ENCODE assay signal across 12 cellular contexts in the genomic region with DNA sequence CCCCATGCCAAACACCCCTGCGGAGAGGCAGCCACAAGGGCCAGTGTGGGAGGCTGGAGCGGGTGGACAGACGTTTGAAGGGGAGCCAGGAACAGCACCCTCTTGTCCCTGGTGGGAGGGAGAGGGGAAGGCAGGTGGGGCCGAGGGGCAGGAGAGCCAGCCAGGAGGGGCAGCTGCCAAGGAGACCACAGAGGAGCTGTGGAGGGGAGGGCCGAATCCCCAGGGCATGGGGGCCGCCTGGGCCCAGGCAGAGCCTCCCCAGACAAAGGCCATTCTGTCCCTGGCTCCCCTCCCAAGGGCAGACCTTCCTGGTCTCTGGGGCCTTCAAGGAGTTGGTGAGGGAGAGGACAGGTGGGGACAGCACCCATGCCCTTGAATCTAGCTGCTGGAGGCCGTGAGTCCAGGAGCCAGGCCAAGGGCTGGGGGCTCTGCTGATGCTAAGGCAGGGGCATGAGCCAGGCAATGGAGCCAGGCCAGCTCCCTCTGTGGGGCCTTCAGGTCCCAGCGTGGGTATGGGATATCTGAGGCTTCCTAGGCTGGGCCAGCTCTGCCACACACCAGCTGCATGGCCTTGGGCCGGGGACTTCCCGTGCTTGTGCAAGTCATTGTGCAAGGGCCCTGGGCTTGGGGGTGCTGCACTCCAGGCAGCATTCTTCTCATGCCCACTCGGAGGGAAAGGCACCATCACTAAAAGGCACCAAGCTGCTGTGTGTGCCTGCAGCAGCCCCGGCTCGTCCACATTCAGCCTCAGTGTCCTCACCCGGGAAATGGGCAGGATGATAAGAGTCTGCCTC. TPM values are rescaled to one million over a fixed set of nuclear protein-coding genes. Genes with fewer than 3 reads are reported as not detected.
DNase-seq lines count a peak whose midpoint lies in the region; ATAC-seq, FAIRE-seq and TF ChIP-seq lines count a peak whose summit lies in the region.
"Had no signal": no experiment of that assay in that cellular context is flagged by ENCODE, and none has a peak within 500 bp of the region (broad histone marks: within the 10 kb centered on the region; RNA-seq: fewer than 3 reads in every experiment).

No MANE protein-coding gene starts in this region.

- TF ChIP-seq CTCF in K562 (IDR thresholded peaks at IDR 0.05 in 2 of 3, conservative IDR thresholded peaks at IDR 0.05 in 1 of 3; ENCODE audit: insufficient read depth in 2 of 3, low read depth in 1 of 3, low read length in 3 of 3) (no peak), thyroid gland (IDR thresholded peaks at IDR 0.05) (no peak), BE2C (IDR thresholded peaks at IDR 0.05; ENCODE audit: low read depth, low read length) (no peak)

- no peak overlapping the region for H3K4me2 ChIP-seq in K562 (ENCODE audit: insufficient read depth, low read length)

- in situ Hi-C loops in K562 (cut with MboI), result no loop called here

- no peaks in the 10 kb centered on the region for H3K27me3 ChIP-seq in K562 (ENCODE audit: control insufficient read depth in 2 of 2, insufficient read depth in 2 of 2, low read length in 2 of 2)
- no peaks in the 10 kb centered on the region for H3K27me3 ChIP-seq in thyroid gland
- H3K27me3 ChIP-seq in BE2C, result no peaks in the 10 kb centered on the region

- no peak overlapping the region for H3K9ac ChIP-seq in K562 (ENCODE audit: insufficient read depth in 1 of 2, low read depth in 2 of 2, low read length in 2 of 2)

- CTCF ChIA-PET in K562 (lab: Yijun Ruan, JAX; ENCODE audit: low intra/inter-chr PET ratio), result no interaction called here

- ATAC-seq in left cardiac atrium (peak; percentile 21 to 85), Right ventricle myocardium inferior (no peak), K562 (no peak), GM18870 (IDR thresholded peaks at IDR 0.05; ENCODE audit: unreplicated experiment) (no peak)
- ATAC-seq: activated CD8-positive, alpha-beta memory T cell treated with anti-CD3 and anti-CD28 coated beads, Interleukin-2, amount 10 ng/mL, durations not matched to agents 7 days and 5 days had no signal

- no peak for TF ChIP-seq RAD21 in K562 (CRISPR knock-in tag; conservative IDR thresholded peaks at IDR 0.05 in 1 of 2, IDR thresholded peaks at IDR 0.05 in 1 of 2)

- no peaks in the 10 kb centered on the region for H3K9me1 ChIP-seq in K562 (ENCODE audit: control insufficient read depth, insufficient read depth, low read length)

- no peak for FAIRE-seq in K562 (lab: Jason Lieb, UNC)
- FAIRE-seq: astrocyte had no signal

- DNase-seq in left cardiac atrium, result peak; percentile 44
- no peak for DNase-seq in Right ventricle myocardium inferior (ENCODE audit: missing footprints)
- peak in 1 of 4 experiments; percentile 7 for DNase-seq in K562 (ENCODE audit: extremely low read depth in 1 of 4, low spot score in 3 of 4)
- DNase-seq in kidney tubule cell (ENCODE audit: low spot score), result peak; percentile 6
- peak; percentile 37 to 58 for DNase-seq in thyroid gland
- no peak for DNase-seq in BE2C
- no peak for DNase-seq in activated naive CD4-positive, alpha-beta T cell treated with Interleukin-2 at 50 U/mL for 16 hours
- DNase-seq: activated CD8-positive, alpha-beta memory T cell treated with anti-CD3 and anti-CD28 coated beads, Interleukin-2, amount 10 ng/mL, durations not matched to agents 7 days and 5 days; NCI-H524 treated with DMSO at 0.1 percent for 48 hours had no signal

- no peak overlapping the region for H3K4me3 ChIP-seq in K562
- H3K4me3 ChIP-seq in thyroid gland (replicated peaks in 1 of 3), result no peak overlapping the region
- no peak overlapping the region for H3K4me3 ChIP-seq in BE2C (ENCODE audit: low read depth, low read length)

- no peaks in the 10 kb centered on the region for H4K20me1 ChIP-seq in K562 (replicated peaks; ENCODE audit: control insufficient read depth, insufficient read depth, low read length)

- H3K27ac ChIP-seq in K562 (ENCODE audit: extremely low read depth, low read depth, low read length) (no peak overlapping the region), thyroid gland (no peak overlapping the region)
- H3K27ac ChIP-seq: epithelial cell of prostate had no signal

- TF ChIP-seq POLR2A in K562 (conservative IDR thresholded peaks at IDR 0.05), result no peak
- no peak for TF ChIP-seq POLR2A in thyroid gland (IDR thresholded peaks at IDR 0.05)

- H3K79me2 ChIP-seq in K562 (ENCODE audit: control insufficient read depth, insufficient read depth, low read length), result no peaks in the 10 kb centered on the region

- H2AFZ ChIP-seq in K562 (ENCODE audit: low read depth, low read length), result no peak overlapping the region

- H3K9me3 ChIP-seq in K562 (replicated peaks; ENCODE audit: control insufficient read depth, insufficient read depth, low read depth, low read length) (no peaks in the 10 kb centered on the region), thyroid gland (no peaks in the 10 kb centered on the region), BE2C (no peaks in the 10 kb centered on the region)

- WGBS in K562 (ENCODE audit: insufficient coverage, low coverage, missing lambda C conversion rate), result 65% methylated on average over 10 of the region's 14 CpGs
- WGBS in thyroid gland, 2 donors, result 51 to 55% methylated on average over 13 of the region's 14 CpGs

- POLR2A ChIA-PET in K562 (lab: Yijun Ruan, JAX), result interaction anchor here (1.0 to 1.3 kb wide), 2 partner anchors 9 to 13 kb away, joined by 4 read pairs; no protein-coding TSS in a partner anchor

- H3K36me3 ChIP-seq in K562 (ENCODE audit: control insufficient read depth, insufficient read depth, low read length) (no peaks in the 10 kb centered on the region), thyroid gland (no peaks in the 10 kb centered on the region), BE2C (no peaks in the 10 kb centered on the region)

- H3K4me1 ChIP-seq in K562 (replicated peaks in 1 of 2; ENCODE audit: control insufficient read depth in 2 of 2, insufficient read depth in 2 of 2, low read length in 2 of 2), result peaks cover 0 to 7% of the 10 kb centered on the region in 2 experiments; a peak in 1 of 5 replicates
- no peaks in the 10 kb centered on the region for H3K4me1 ChIP-seq in thyroid gland
- no peaks in the 10 kb centered on the region for H3K4me1 ChIP-seq in BE2C

- no TSS peak for BruUV-seq in K562 (replicated peaks; lab: Mats Ljungman, UMichigan)

- intact Hi-C loops in left cardiac atrium (cut with DNase I), result no loop called here
- intact Hi-C loops in Right ventricle myocardium inferior (cut with DNase I), result no loop called here
- intact Hi-C loops in K562 (cut with micrococcal nuclease), result no loop called here
- intact Hi-C loops in thyroid gland (cut with DNase I), result no loop called here

- no peak for TF ChIP-seq EP300 in K562 (IDR thresholded peaks at IDR 0.05; ENCODE audit: low read length)

RNA-seq across cellular contexts. Expression of gene EMID1, which starts 11.4 kb away (rescaled TPM):
- total RNA-seq in left cardiac atrium (1 to 10 TPM in 1 of 2 donors, under 1 TPM in 1; 0.52 to 1.8 TPM), Right ventricle myocardium inferior (0.43 TPM), K562 (2014; rRNA removed) (5.5 and 6.9 TPM in 2 replicates), K562 (2014; rRNA removed; fragmentation: Illumina TruSeq; extraction: Trizol) (0.80 and 0.91 TPM in 2 replicates), K562 (2015; rRNA removed; fragmentation: Illumina TruSeq; extraction: Trizol) (3.0 TPM in 2 replicates), K562 (2021) (5.7 and 7.2 TPM in 2 replicates), thyroid gland (10 to 100 TPM; 14.0 to 55.9 (median 19.0) TPM)
- total RNA-seq in K562 (2011; cell fraction: chromatin; rRNA removed; ENCODE audit: low replicate concordance), result 9.5 and 19.2 TPM in 2 replicates
- total RNA-seq in K562 (2011; cell fraction: nucleolus; rRNA removed), result 12.4 and 12.8 TPM in 2 replicates
- total RNA-seq in K562 (2011; cell fraction: nucleoplasm; rRNA removed), result 11.4 and 13.8 TPM in 2 replicates
- polyA plus RNA-seq in K562 (2011; rRNA removed) (2.7 and 3.0 TPM in 2 replicates), K562 (2014; fragmentation: Illumina TruSeq; extraction: Trizol) (1.6 and 2.6 TPM in 2 replicates), K562 (2014; fragmentation: Nextera tagmentation; extraction: Ambion mirVana) (under 1 TPM; 0.15 to 0.17 TPM), K562 (2014; rRNA removed) (4.9 and 6.9 TPM in 2 replicates)
- polyA plus RNA-seq in K562 (2011; cell fraction: cytosol; rRNA removed), result 2.8 and 9.9 TPM in 2 replicates
- polyA plus RNA-seq in K562 (2011; cell fraction: nucleus; rRNA removed), result 4.6 and 10.5 TPM in 2 replicates
- polyA plus RNA-seq in K562 (2012), result 5.3 and 46.5 TPM in 2 replicates
- polyA minus RNA-seq in K562 (2011; rRNA and poly(A)+ RNA removed), result 1.1 and 2.6 TPM in 2 replicates
- polyA minus RNA-seq in K562 (2011; cell fraction: cytosol; rRNA and poly(A)+ RNA removed), result 1.0 and 2.4 TPM in 2 replicates
- polyA minus RNA-seq in K562 (2011; cell fraction: nucleus; rRNA and poly(A)+ RNA removed), result 4.3 and 5.3 TPM in 2 replicates
- polyA plus RNA-seq in BE2C (2012; ENCODE audit: insufficient read depth, insufficient read length, low read depth), result 0.97 TPM

RNA-seq across cellular contexts. Expression of gene RHBDD3, which starts 50.7 kb away (rescaled TPM):
- total RNA-seq in left cardiac atrium (10 to 100 TPM; 15.6 to 19.0 TPM), Right ventricle myocardium inferior (11.6 TPM), K562 (2014; rRNA removed) (30.9 and 37.1 TPM in 2 replicates), K562 (2014; rRNA removed; fragmentation: Illumina TruSeq; extraction: Trizol) (7.3 and 8.5 TPM in 2 replicates), K562 (2015; rRNA removed; fragmentation: Illumina TruSeq; extraction: Trizol) (18.0 and 20.8 TPM in 2 replicates), K562 (2021) (29.9 and 30.3 TPM in 2 replicates), thyroid gland (10 to 100 TPM; 27.8 to 54.9 (median 48.9) TPM)
- 10.9 and 42.9 TPM in 2 replicates for total RNA-seq in K562 (2011; cell fraction: chromatin; rRNA removed; ENCODE audit: low replicate concordance)
- 47.1 and 51.4 TPM in 2 replicates for total RNA-seq in K562 (2011; cell fraction: nucleolus; rRNA removed)
- total RNA-seq in K562 (2011; cell fraction: nucleoplasm; rRNA removed), result 27.9 and 28.5 TPM in 2 replicates
- polyA plus RNA-seq in K562 (2011; rRNA removed) (14.0 and 17.4 TPM in 2 replicates), K562 (2014; fragmentation: Illumina TruSeq; extraction: Trizol) (10.2 and 20.1 TPM in 2 replicates), K562 (2014; fragmentation: Nextera tagmentation; extraction: Ambion mirVana) (1 to 10 TPM in 1 of 2 experiments, under 1 TPM in 1; 0.32 to 1.2 TPM), K562 (2014; rRNA removed) (35.6 and 39.3 TPM in 2 replicates)
- polyA plus RNA-seq in K562 (2011; cell fraction: cytosol; rRNA removed), result 21.8 and 63.3 TPM in 2 replicates
- 18.2 and 35.0 TPM in 2 replicates for polyA plus RNA-seq in K562 (2011; cell fraction: nucleus; rRNA removed)
- polyA plus RNA-seq in K562 (2012), result 22.9 and 35.2 TPM in 2 replicates
- polyA minus RNA-seq in K562 (2011; rRNA and poly(A)+ RNA removed), result 2.8 and 5.3 TPM in 2 replicates
- 9.1 and 13.8 TPM in 2 replicates for polyA minus RNA-seq in K562 (2011; cell fraction: cytosol; rRNA and poly(A)+ RNA removed)
- polyA minus RNA-seq in K562 (2011; cell fraction: nucleus; rRNA and poly(A)+ RNA removed), result 10.9 and 11.4 TPM in 2 replicates
- polyA plus RNA-seq in BE2C (2012; ENCODE audit: insufficient read depth, insufficient read length, low read depth), result 79.5 TPM

RNA-seq across cellular contexts. Expression of gene EWSR1, which starts 51.0 kb away (rescaled TPM):
- 100 to 1,000 TPM; 109 to 175 TPM for total RNA-seq in left cardiac atrium
- total RNA-seq in Right ventricle myocardium inferior, result 112 TPM
- total RNA-seq in K562 (2011; cell fraction: chromatin; rRNA removed; ENCODE audit: low replicate concordance), result 290 and 407 TPM in 2 replicates
- 162 and 182 TPM in 2 replicates for total RNA-seq in K562 (2011; cell fraction: nucleolus; rRNA removed)
- total RNA-seq in K562 (2011; cell fraction: nucleoplasm; rRNA removed), result 269 and 319 TPM in 2 replicates
- 283 and 302 TPM in 2 replicates for total RNA-seq in K562 (2014; rRNA removed)
- 131 and 132 TPM in 2 replicates for total RNA-seq in K562 (2014; rRNA removed; fragmentation: Illumina TruSeq; extraction: Trizol)
- total RNA-seq in K562 (2015; rRNA removed; fragmentation: Illumina TruSeq; extraction: Trizol), result 172 and 181 TPM in 2 replicates
- total RNA-seq in K562 (2021), result 233 and 254 TPM in 2 replicates
- 239 and 279 TPM in 2 replicates for polyA plus RNA-seq in K562 (2011; rRNA removed)
- 452 and 650 TPM in 2 replicates for polyA plus RNA-seq in K562 (2011; cell fraction: cytosol; rRNA removed)
- polyA plus RNA-seq in K562 (2011; cell fraction: nucleus; rRNA removed), result 519 and 665 TPM in 2 replicates
- polyA plus RNA-seq in K562 (2012), result 205 and 340 TPM in 2 replicates
- 375 and 450 TPM in 2 replicates for polyA plus RNA-seq in K562 (2014; fragmentation: Illumina TruSeq; extraction: Trizol)
- 100 to 1,000 TPM in 1 of 2 experiments, 10 to 100 TPM in 1; 83.3 to 101 TPM for polyA plus RNA-seq in K562 (2014; fragmentation: Nextera tagmentation; extraction: Ambion mirVana)
- polyA plus RNA-seq in K562 (2014; rRNA removed), result 245 and 263 TPM in 2 replicates
- polyA minus RNA-seq in K562 (2011; rRNA and poly(A)+ RNA removed), result 228 and 290 TPM in 2 replicates
- 181 and 192 TPM in 2 replicates for polyA minus RNA-seq in K562 (2011; cell fraction: cytosol; rRNA and poly(A)+ RNA removed)
- polyA minus RNA-seq in K562 (2011; cell fraction: nucleus; rRNA and poly(A)+ RNA removed), result 106 and 173 TPM in 2 replicates
- 100 to 1,000 TPM; 205 to 290 (median 258) TPM for total RNA-seq in thyroid gland
- 451 TPM for polyA plus RNA-seq in BE2C (2012; ENCODE audit: insufficient read depth, insufficient read length, low read depth)

Comparison
In these comparisons a context has a peak if more than half of its experiments do, and no peak if none do; other contexts are left out.
1. ATAC-seq: peak in left cardiac atrium (2 of 2); none in Right ventricle myocardium inferior (single experiment), K562 (single experiment) and GM18870 (single experiment).
2. DNase-seq: peak in left cardiac atrium (single experiment), kidney tubule cell (single experiment) and thyroid gland (2 of 2); none in Right ventricle myocardium inferior (single experiment), BE2C (single experiment) and activated naive CD4-positive, alpha-beta T cell treated with Interleukin-2 at 50 U/mL for 16 hours (single experiment).